1 cellular context compared by ENCODE assay signal in genomic region chr6:43115365-43115764, GRCh38.
A peak's percentile ranks its signal among the peaks of the same experiment; 100 is the strongest.
TF ChIP-seq lines count a peak whose summit lies in the region.

No MANE protein-coding gene starts in this region.

TF ChIP-seq in K562, 482 proteins besides CTCF, POLR2A, EP300 and RAD21 (continued from another document and continues in another):
- TF ChIP-seq ZBED1 (IDR thresholded peaks at IDR 0.05) (no peak), ZBTB9 (CRISPR knock-in tag; IDR thresholded peaks at IDR 0.05) (no peak), DNMT1 (IDR thresholded peaks at IDR 0.05) (no peak), ZBTB8A (IDR thresholded peaks at IDR 0.05; ENCODE audit: partially characterized antibody) (no peak), MITF (IDR thresholded peaks at IDR 0.05) (no peak), XRCC3 (IDR thresholded peaks at IDR 0.05) (no peak), FOS (IDR thresholded peaks at IDR 0.05; ENCODE audit: extremely low read depth, insufficient read length) (no peak), CHD1 (IDR thresholded peaks at IDR 0.05; ENCODE audit: low read length) (no peak), RFX5 (IDR thresholded peaks at IDR 0.05; ENCODE audit: low read depth, low read length) (no peak), RBM14 (IDR thresholded peaks at IDR 0.05; ENCODE audit: borderline replicate concordance, insufficient read depth, low read depth, low read length) (no peak), CTCFL (IDR thresholded peaks at IDR 0.05; ENCODE audit: borderline replicate concordance, insufficient read depth, low read depth, low read length, poor library complexity, severe bottlenecking) (no peak), KLF16 (IDR thresholded peaks at IDR 0.05) (no peak), TEAD1 (CRISPR knock-in tag; IDR thresholded peaks at IDR 0.05) (no peak), HDAC6 (IDR thresholded peaks at IDR 0.05; ENCODE audit: low read depth, low read length) (no peak), ZKSCAN3 (CRISPR knock-in tag; IDR thresholded peaks at IDR 0.05) (no peak), LEF1 (IDR thresholded peaks at IDR 0.05) (peak; percentile 46; the same call in 1 of the 2 replicates), ILF3 (IDR thresholded peaks at IDR 0.05; ENCODE audit: borderline replicate concordance) (no peak), USF1 (CRISPR knock-in tag; IDR thresholded peaks at IDR 0.05) (no peak), ZNF511 (CRISPR knock-in tag; IDR thresholded peaks at IDR 0.05) (no peak), ZBTB49 (CRISPR knock-in tag; IDR thresholded peaks at IDR 0.05; ENCODE audit: borderline replicate concordance) (no peak), TAF9B (IDR thresholded peaks at IDR 0.05; ENCODE audit: partially characterized antibody) (no peak), ARID3A (IDR thresholded peaks at IDR 0.05; ENCODE audit: borderline replicate concordance, low read depth, low read length) (no peak), ZBTB34 (CRISPR knock-in tag; IDR thresholded peaks at IDR 0.05) (no peak), IRF2 (CRISPR knock-in tag; IDR thresholded peaks at IDR 0.05) (no peak), SRSF1 (IDR thresholded peaks at IDR 0.05; ENCODE audit: low read depth, low read length) (no peak), ZNF830 (CRISPR knock-in tag; IDR thresholded peaks at IDR 0.05) (no peak), CBX1 (IDR thresholded peaks at IDR 0.05; ENCODE audit: low read depth) (no peak), ZNF583 (CRISPR knock-in tag; IDR thresholded peaks at IDR 0.05) (peak; percentile 67; the same call in 1 of the 2 replicates), ZNF324 (CRISPR knock-in tag; IDR thresholded peaks at IDR 0.05) (no peak), THRA (IDR thresholded peaks at IDR 0.05) (no peak), ZBTB11 (CRISPR knock-in tag; IDR thresholded peaks at IDR 0.05) (peak in 1 of 3 experiments; percentile 57; a peak in 1 of 6 replicates), KDM5B (IDR thresholded peaks at IDR 0.05; ENCODE audit: insufficient replicate concordance, low read depth, low read length) (no peak), ELK3 (CRISPR knock-in tag; IDR thresholded peaks at IDR 0.05) (no peak), SMARCA4 (IDR thresholded peaks at IDR 0.05) (peak; percentile 73), CBX5 (IDR thresholded peaks at IDR 0.05; ENCODE audit: borderline replicate concordance, low read depth) (peak; percentile 12; the same call in 1 of the 2 replicates), CHD4 (IDR thresholded peaks at IDR 0.05; ENCODE audit: insufficient read depth, insufficient replicate concordance, low read depth, low read length, poor library complexity, severe bottlenecking) (no peak), MEF2A (IDR thresholded peaks at IDR 0.05; ENCODE audit: control insufficient read depth, low read depth, low read length) (no peak), BACH1 (tag; IDR thresholded peaks at IDR 0.05) (peak; percentile 61; the same call in 1 of the 2 replicates), ATF2 (CRISPR knock-in tag; IDR thresholded peaks at IDR 0.05) (no peak), ZNF696 (CRISPR knock-in tag; conservative IDR thresholded peaks at IDR 0.05) (no peak), HDAC2 (IDR thresholded peaks at IDR 0.05) (peak; percentile 25; the same call in 1 of the 2 replicates), ETV1 (tag; conservative IDR thresholded peaks at IDR 0.05; ENCODE audit: low read depth) (peak; percentile 31; the same call in 1 of the 2 replicates), ILK (tag; IDR thresholded peaks at IDR 0.05; ENCODE audit: borderline replicate concordance, low read depth) (no peak), ZFX (CRISPR knock-in tag; IDR thresholded peaks at IDR 0.05) (no peak), NR2C2 (CRISPR knock-in tag; IDR thresholded peaks at IDR 0.05) (no peak), NR2C2 (tag; IDR thresholded peaks at IDR 0.05) (no peak; the same call in 1 of the 2 replicates), LCOR (CRISPR knock-in tag; IDR thresholded peaks at IDR 0.05) (no peak)
